Comparison of ENCODE assay signal across 1 cellular context in the genomic region with DNA sequence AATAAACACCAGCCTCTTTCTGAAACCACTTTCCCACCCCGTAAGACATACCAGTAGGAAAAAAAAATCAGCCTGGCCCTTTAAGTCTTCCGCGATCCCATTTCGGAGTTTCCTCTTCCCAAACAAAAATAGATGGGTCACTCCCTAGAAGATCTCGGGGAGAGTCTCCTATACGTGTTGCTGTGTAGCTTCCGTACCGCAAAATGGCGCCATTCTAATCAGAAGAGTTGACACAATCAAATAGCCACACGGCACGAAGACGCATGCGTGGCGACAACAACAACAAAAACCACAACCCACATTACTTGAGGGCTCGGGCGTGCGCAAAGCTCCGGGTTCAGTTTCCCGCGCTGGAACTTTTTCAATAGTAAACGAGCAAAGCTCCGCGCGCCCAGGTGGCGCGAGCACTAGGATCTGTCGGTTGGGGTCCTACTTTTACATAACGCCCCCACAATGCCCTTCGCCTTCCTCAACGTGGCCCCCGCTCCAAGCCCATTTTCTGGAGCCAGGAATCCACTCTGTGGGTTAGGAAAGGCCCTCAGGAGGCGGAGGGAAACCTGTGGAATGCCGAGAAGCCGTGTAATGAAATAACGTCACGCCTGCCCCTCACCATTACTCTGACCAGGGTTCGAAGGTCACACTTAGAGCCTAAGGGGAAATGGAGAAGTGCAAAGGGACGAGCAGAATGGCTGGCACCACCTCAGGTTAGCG.
A peak's percentile ranks its signal among the peaks of the same experiment; 100 is the strongest.
TF ChIP-seq lines count a peak whose summit lies in the region.

GPANK1 (minus strand) TSS at position 208 of the 711 bp plus-strand sequence. CDS start 519 bp downstream, outside the sequence.

TF ChIP-seq in GM12878, 131 proteins besides CTCF, POLR2A, EP300 and RAD21 (continued from another document and continues in another):
- TF ChIP-seq, protein P1, sequence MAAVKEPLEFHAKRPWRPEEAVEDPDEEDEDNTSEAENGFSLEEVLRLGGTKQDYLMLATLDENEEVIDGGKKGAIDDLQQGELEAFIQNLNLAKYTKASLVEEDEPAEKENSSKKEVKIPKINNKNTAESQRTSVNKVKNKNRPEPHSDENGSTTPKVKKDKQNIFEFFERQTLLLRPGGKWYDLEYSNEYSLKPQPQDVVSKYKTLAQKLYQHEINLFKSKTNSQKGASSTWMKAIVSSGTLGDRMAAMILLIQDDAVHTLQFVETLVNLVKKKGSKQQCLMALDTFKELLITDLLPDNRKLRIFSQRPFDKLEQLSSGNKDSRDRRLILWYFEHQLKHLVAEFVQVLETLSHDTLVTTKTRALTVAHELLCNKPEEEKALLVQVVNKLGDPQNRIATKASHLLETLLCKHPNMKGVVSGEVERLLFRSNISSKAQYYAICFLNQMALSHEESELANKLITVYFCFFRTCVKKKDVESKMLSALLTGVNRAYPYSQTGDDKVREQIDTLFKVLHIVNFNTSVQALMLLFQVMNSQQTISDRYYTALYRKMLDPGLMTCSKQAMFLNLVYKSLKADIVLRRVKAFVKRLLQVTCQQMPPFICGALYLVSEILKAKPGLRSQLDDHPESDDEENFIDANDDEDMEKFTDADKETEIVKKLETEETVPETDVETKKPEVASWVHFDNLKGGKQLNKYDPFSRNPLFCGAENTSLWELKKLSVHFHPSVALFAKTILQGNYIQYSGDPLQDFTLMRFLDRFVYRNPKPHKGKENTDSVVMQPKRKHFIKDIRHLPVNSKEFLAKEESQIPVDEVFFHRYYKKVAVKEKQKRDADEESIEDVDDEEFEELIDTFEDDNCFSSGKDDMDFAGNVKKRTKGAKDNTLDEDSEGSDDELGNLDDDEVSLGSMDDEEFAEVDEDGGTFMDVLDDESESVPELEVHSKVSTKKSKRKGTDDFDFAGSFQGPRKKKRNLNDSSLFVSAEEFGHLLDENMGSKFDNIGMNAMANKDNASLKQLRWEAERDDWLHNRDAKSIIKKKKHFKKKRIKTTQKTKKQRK (IDR thresholded peaks at IDR 0.05; ENCODE audit: low read depth, low read length), result no peak
- no peak for TF ChIP-seq ZBED1 (IDR thresholded peaks at IDR 0.05; ENCODE audit: borderline replicate concordance)
- TF ChIP-seq ZBTB40 (IDR thresholded peaks at IDR 0.05; ENCODE audit: borderline replicate concordance), result no peak
- TF ChIP-seq POLR2AphosphoS5 (IDR thresholded peaks at IDR 0.05; ENCODE audit: low read length), result peak; percentile 83
- TF ChIP-seq REST (IDR thresholded peaks at IDR 0.05; ENCODE audit: low read depth, low read length), result no peak
- 0 out of 2 replicates have a peak, but pooled peaks have one; percentile 50 for TF ChIP-seq FOXM1 (IDR thresholded peaks at IDR 0.05; ENCODE audit: low read depth, low read length)
- TF ChIP-seq RCOR1 (conservative IDR thresholded peaks at IDR 0.05; ENCODE audit: low read depth, low read length), result peak; percentile 92; the same call in 1 of the 2 replicates
- no peak for TF ChIP-seq JUND (IDR thresholded peaks at IDR 0.05; ENCODE audit: low read depth, low read length)
- no peak for TF ChIP-seq IRF5 (IDR thresholded peaks at IDR 0.05; ENCODE audit: borderline replicate concordance)
- TF ChIP-seq BMI1 (IDR thresholded peaks at IDR 0.05; ENCODE audit: borderline replicate concordance), result no peak
- no peak for TF ChIP-seq SMARCA5 (IDR thresholded peaks at IDR 0.05)
- peak; percentile 96 for TF ChIP-seq RUNX3 (IDR thresholded peaks at IDR 0.05; ENCODE audit: low read length)
- TF ChIP-seq ESRRA (IDR thresholded peaks at IDR 0.05; ENCODE audit: low read length), result no peak
- no peak for TF ChIP-seq EZH2 (IDR thresholded peaks at IDR 0.05; ENCODE audit: borderline replicate concordance, control insufficient read depth, low read depth, low read length)
- peak; percentile 58; the same call in 1 of the 2 replicates for TF ChIP-seq MXI1 (IDR thresholded peaks at IDR 0.05; ENCODE audit: low read depth, low read length)
- peak; percentile 40; the same call in 1 of the 3 replicates for TF ChIP-seq POU2F2 (IDR thresholded peaks at IDR 0.05; ENCODE audit: borderline replicate concordance, low read depth, low read length)
- TF ChIP-seq FOS (IDR thresholded peaks at IDR 0.05; ENCODE audit: borderline replicate concordance, extremely low read depth, insufficient read length), result no peak
- peak; percentile 63 to 81 for TF ChIP-seq BHLHE40 (IDR thresholded peaks at IDR 0.05; ENCODE audit: borderline replicate concordance in 1 of 2, low read depth in 2 of 2, low read length in 1 of 2)
- TF ChIP-seq SP1 (IDR thresholded peaks at IDR 0.05; ENCODE audit: low read depth, low read length), result no peak
- no peak for TF ChIP-seq SMC3 (IDR thresholded peaks at IDR 0.05; ENCODE audit: borderline replicate concordance, low read length)
- no peak for TF ChIP-seq STAT1 (conservative IDR thresholded peaks at IDR 0.05)
- TF ChIP-seq, protein P2, sequence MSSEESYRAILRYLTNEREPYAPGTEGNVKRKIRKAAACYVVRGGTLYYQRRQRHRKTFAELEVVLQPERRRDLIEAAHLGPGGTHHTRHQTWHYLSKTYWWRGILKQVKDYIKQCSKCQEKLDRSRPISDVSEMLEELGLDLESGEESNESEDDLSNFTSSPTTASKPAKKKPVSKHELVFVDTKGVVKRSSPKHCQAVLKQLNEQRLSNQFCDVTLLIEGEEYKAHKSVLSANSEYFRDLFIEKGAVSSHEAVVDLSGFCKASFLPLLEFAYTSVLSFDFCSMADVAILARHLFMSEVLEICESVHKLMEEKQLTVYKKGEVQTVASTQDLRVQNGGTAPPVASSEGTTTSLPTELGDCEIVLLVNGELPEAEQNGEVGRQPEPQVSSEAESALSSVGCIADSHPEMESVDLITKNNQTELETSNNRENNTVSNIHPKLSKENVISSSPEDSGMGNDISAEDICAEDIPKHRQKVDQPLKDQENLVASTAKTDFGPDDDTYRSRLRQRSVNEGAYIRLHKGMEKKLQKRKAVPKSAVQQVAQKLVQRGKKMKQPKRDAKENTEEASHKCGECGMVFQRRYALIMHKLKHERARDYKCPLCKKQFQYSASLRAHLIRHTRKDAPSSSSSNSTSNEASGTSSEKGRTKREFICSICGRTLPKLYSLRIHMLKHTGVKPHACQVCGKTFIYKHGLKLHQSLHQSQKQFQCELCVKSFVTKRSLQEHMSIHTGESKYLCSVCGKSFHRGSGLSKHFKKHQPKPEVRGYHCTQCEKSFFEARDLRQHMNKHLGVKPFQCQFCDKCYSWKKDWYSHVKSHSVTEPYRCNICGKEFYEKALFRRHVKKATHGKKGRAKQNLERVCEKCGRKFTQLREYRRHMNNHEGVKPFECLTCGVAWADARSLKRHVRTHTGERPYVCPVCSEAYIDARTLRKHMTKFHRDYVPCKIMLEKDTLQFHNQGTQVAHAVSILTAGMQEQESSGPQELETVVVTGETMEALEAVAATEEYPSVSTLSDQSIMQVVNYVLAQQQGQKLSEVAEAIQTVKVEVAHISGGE (CRISPR knock-in tag; IDR thresholded peaks at IDR 0.05), result no peak
- TF ChIP-seq WRNIP1 (IDR thresholded peaks at IDR 0.05; ENCODE audit: borderline replicate concordance, low read depth, low read length), result no peak
- TF ChIP-seq ZZZ3 (IDR thresholded peaks at IDR 0.05; ENCODE audit: control insufficient read depth, insufficient read length, low read depth), result no peak
- TF ChIP-seq CBFB (IDR thresholded peaks at IDR 0.05; ENCODE audit: low read depth), result peak; percentile 90
- no peak for TF ChIP-seq SREBF2 (IDR thresholded peaks at IDR 0.05; ENCODE audit: low read length)
- no peak for TF ChIP-seq TARDBP (IDR thresholded peaks at IDR 0.05; ENCODE audit: borderline replicate concordance)
- peak; percentile 70 for TF ChIP-seq IKZF1 (conservative IDR thresholded peaks at IDR 0.05)
- no peak for TF ChIP-seq YBX1 (IDR thresholded peaks at IDR 0.05)
- no peak for TF ChIP-seq CHD1 (IDR thresholded peaks at IDR 0.05; ENCODE audit: low read depth, low read length)
- TF ChIP-seq, protein P3, sequence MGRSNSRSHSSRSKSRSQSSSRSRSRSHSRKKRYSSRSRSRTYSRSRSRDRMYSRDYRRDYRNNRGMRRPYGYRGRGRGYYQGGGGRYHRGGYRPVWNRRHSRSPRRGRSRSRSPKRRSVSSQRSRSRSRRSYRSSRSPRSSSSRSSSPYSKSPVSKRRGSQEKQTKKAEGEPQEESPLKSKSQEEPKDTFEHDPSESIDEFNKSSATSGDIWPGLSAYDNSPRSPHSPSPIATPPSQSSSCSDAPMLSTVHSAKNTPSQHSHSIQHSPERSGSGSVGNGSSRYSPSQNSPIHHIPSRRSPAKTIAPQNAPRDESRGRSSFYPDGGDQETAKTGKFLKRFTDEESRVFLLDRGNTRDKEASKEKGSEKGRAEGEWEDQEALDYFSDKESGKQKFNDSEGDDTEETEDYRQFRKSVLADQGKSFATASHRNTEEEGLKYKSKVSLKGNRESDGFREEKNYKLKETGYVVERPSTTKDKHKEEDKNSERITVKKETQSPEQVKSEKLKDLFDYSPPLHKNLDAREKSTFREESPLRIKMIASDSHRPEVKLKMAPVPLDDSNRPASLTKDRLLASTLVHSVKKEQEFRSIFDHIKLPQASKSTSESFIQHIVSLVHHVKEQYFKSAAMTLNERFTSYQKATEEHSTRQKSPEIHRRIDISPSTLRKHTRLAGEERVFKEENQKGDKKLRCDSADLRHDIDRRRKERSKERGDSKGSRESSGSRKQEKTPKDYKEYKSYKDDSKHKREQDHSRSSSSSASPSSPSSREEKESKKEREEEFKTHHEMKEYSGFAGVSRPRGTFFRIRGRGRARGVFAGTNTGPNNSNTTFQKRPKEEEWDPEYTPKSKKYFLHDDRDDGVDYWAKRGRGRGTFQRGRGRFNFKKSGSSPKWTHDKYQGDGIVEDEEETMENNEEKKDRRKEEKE (IDR thresholded peaks at IDR 0.05), result no peak
- TF ChIP-seq, protein P4, sequence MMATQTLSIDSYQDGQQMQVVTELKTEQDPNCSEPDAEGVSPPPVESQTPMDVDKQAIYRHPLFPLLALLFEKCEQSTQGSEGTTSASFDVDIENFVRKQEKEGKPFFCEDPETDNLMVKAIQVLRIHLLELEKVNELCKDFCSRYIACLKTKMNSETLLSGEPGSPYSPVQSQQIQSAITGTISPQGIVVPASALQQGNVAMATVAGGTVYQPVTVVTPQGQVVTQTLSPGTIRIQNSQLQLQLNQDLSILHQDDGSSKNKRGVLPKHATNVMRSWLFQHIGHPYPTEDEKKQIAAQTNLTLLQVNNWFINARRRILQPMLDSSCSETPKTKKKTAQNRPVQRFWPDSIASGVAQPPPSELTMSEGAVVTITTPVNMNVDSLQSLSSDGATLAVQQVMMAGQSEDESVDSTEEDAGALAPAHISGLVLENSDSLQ (IDR thresholded peaks at IDR 0.05), result no peak; the same call in 1 of the 2 replicates
